28 cellular contexts compared by ENCODE assay signal in the genomic region with DNA sequence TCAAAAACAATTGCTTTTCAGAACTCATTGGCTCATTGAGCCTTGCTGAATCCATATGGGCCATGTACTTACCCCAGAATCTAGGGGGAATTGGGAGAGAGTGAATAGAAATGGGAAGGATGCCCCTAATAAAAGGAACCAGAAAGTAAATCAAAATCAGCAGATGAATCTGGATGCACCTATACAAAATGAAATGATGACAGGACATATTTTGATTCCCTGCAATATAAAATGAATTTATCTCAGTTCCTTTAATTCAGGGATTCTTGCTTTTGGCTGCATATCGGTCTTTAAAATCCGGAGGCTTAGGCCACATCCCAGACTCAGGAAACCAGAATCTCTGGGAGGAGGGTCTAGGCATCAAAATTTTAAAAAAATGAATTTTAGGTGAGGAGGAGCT.
"Had no signal": no experiment of that assay in that cellular context is flagged by ENCODE, and none has a peak within 500 bp of the region (broad histone marks: within the 10 kb centered on the region; RNA-seq: fewer than 3 reads in every experiment).

No MANE protein-coding gene starts in this region.

- H3K4me1 ChIP-seq: colonic mucosa, esophagus muscularis mucosa, esophagus squamous epithelium, foreskin keratinocyte, gastrocnemius medialis, gastroesophageal sphincter, heart left ventricle, heart right ventricle had no signal

- FAIRE-seq: colon, endometrium, endothelial cell of umbilical vein, frontal cortex had no signal

- H3K4me3 ChIP-seq: colonic mucosa, coronary artery, dorsolateral prefrontal cortex, esophagus muscularis mucosa, esophagus squamous epithelium, gastrocnemius medialis, gastroesophageal sphincter, heart left ventricle, heart right ventricle had no signal

- H3K9me3 ChIP-seq: colonic mucosa had no signal

- H3K27ac ChIP-seq: colonic mucosa, coronary artery, dorsolateral prefrontal cortex, epithelial cell of prostate, esophagus muscularis mucosa, esophagus squamous epithelium, foreskin keratinocyte, gastrocnemius medialis, gastroesophageal sphincter, heart left ventricle, heart right ventricle had no signal

- ATAC-seq: effector memory CD8-positive, alpha-beta T cell; esophagus mucosa; foreskin keratinocyte; gastrocnemius medialis; gastroesophageal sphincter; heart left ventricle; heart right ventricle had no signal

- H3K36me3 ChIP-seq: colonic mucosa, esophagus muscularis mucosa, esophagus squamous epithelium, gastrocnemius medialis, gastroesophageal sphincter, heart left ventricle, heart right ventricle had no signal

- H3K27me3 ChIP-seq: colonic mucosa, dorsolateral prefrontal cortex, esophagus muscularis mucosa, gastrocnemius medialis, gastroesophageal sphincter, heart left ventricle had no signal

- DNase-seq: colonic mucosa; cortex of kidney; dermis blood vessel endothelial cell; dorsolateral prefrontal cortex; effector CD4-positive, alpha-beta T cell; effector CD8-positive, alpha-beta T cell; effector memory CD4-positive, alpha-beta T cell; effector memory CD8-positive, alpha-beta T cell; endodermal cell; erythroblast; esophagus squamous epithelium; foreskin fibroblast; foreskin keratinocyte; foreskin melanocyte; gastrocnemius medialis; glutamatergic neuron; head of caudate nucleus; heart left ventricle; heart right ventricle had no signal
